Comparison of ENCODE assay signal across 11 cellular contexts in the genomic region with DNA sequence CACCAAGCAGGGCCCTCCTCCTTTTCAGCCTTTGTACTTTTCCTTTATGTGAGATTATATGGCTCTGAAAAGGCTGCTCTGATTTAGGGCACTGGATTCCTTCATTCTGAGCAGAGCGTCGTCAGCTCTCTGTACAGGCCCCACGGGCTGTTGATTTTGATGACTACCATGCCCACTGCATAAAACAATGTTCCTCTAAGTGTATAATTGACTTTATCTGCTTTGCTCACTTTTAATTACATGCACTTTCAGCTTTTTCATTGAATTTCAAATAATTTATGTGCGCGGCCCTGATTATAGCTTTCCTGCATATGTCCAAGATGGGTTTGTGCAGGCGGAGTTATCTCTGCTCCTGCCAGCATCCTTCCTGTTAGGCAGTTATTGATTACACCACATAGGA. TPM values are rescaled to one million over a fixed set of nuclear protein-coding genes. Genes with fewer than 3 reads are reported as not detected.
DNase-seq lines count a peak whose midpoint lies in the region; ATAC-seq and TF ChIP-seq lines count a peak whose summit lies in the region.
"Had no signal": no experiment of that assay in that cellular context is flagged by ENCODE, and none has a peak within 500 bp of the region (broad histone marks: within the 10 kb centered on the region; RNA-seq: fewer than 3 reads in every experiment).

No MANE protein-coding gene starts in this region.

- no TSS peak for BruUV-seq in mammary epithelial cell (replicated peaks; lab: Mats Ljungman, UMichigan)

- WGBS in SK-N-SH (ENCODE audit: low lambda C conversion rate) = 77% methylated on average over 6 of the region's 6 CpGs
- 93% methylated on average over 6 of the region's 6 CpGs for WGBS in mammary epithelial cell (ENCODE audit: low coverage, missing lambda C conversion rate)

- no peak for ATAC-seq in left ventricle myocardium superior
- ATAC-seq: GM23338 had no signal

- TF ChIP-seq CTCF in SK-N-SH (IDR thresholded peaks at IDR 0.05) = no peak
- no peak for TF ChIP-seq CTCF in neural cell (IDR thresholded peaks at IDR 0.05; ENCODE audit: poor library complexity, severe bottlenecking)
- no peak for TF ChIP-seq CTCF in mammary epithelial cell (conservative IDR thresholded peaks at IDR 0.05 in 1 of 2, IDR thresholded peaks at IDR 0.05 in 1 of 2; ENCODE audit: extremely low read depth in 1 of 2, insufficient read depth in 1 of 2, low read depth in 1 of 2, low read length in 2 of 2)

- intact Hi-C loops in mammary epithelial cell (cut with micrococcal nuclease) (no loop called here), left ventricle myocardium superior (cut with micrococcal nuclease) (loop anchor here (5.0 kb wide), 1 partner anchor 455 kb away; no protein-coding TSS in a partner anchor)

- H3K9ac ChIP-seq in SK-N-SH = no peak overlapping the region
- H3K9ac ChIP-seq in neural cell (ENCODE audit: low read length) = peak overlapping the region; percentile 7
- H3K9ac ChIP-seq in mammary epithelial cell (ENCODE audit: insufficient read depth, low read length) = no peak overlapping the region

- H3F3A ChIP-seq in SK-N-SH (replicated peaks; ENCODE audit: insufficient read depth) (peaks cover 5% of the 10 kb centered on the region), neural cell (ENCODE audit: insufficient read depth, low read length, poor library complexity, severe bottlenecking) (peaks cover 7% of the 10 kb centered on the region)

- H2AFZ ChIP-seq in SK-N-SH (ENCODE audit: low read depth) = no peak overlapping the region
- peak overlapping the region; percentile 10 for H2AFZ ChIP-seq in neural cell (ENCODE audit: low read depth, low read length)
- H2AFZ ChIP-seq in mammary epithelial cell (ENCODE audit: low read depth, low read length) = no peak overlapping the region
- H2AFZ ChIP-seq: GM23338 had no signal

- TF ChIP-seq EP300 in SK-N-SH (IDR thresholded peaks at IDR 0.05; ENCODE audit: borderline replicate concordance in 1 of 2, low read depth in 1 of 2, low read length in 1 of 2) = peak in 1 of 2 experiments; percentile 88; a peak in 1 of 4 replicates
- no peak for TF ChIP-seq EP300 in neural cell (conservative IDR thresholded peaks at IDR 0.05; ENCODE audit: poor library complexity, severe bottlenecking)

- H3K27ac ChIP-seq in SK-N-SH (ENCODE audit: low read depth in 2 of 2, low read length in 1 of 2) (no peak overlapping the region), neural cell (ENCODE audit: low read length) (peak overlapping the region; percentile 69), mammary epithelial cell (ENCODE audit: insufficient read depth, low read depth, low read length) (no peak overlapping the region)
- H3K27ac ChIP-seq: C4-2B had no signal

- POLR2A ChIA-PET in SK-N-SH (lab: Yijun Ruan, JAX) = interaction anchor here (0.8 kb wide), 1 partner anchor 416 kb away, joined by 3 read pairs; no protein-coding TSS in a partner anchor

- DNase-seq in NCI-H69 (lab: John Stamatoyannopoulos, UW) = peak; percentile 7
- DNase-seq in SK-N-SH = peak; percentile 68
- DNase-seq in NCI-H1092 (lab: John Stamatoyannopoulos, UW) = no peak
- no peak for DNase-seq in mammary epithelial cell
- no peak for DNase-seq in left ventricle myocardium superior
- DNase-seq: Caco-2; CD4-positive, alpha-beta T cell; HCEC 1CT had no signal

- no peaks in the 10 kb centered on the region for H4K20me1 ChIP-seq in SK-N-SH (ENCODE audit: insufficient read depth)
- no peaks in the 10 kb centered on the region for H4K20me1 ChIP-seq in neural cell (ENCODE audit: insufficient read depth)
- no peaks in the 10 kb centered on the region for H4K20me1 ChIP-seq in mammary epithelial cell (ENCODE audit: insufficient read depth, low read length)

- H3K36me3 ChIP-seq in SK-N-SH (replicated peaks in 1 of 2; ENCODE audit: control insufficient read depth in 1 of 2, insufficient read depth in 2 of 2, low read length in 1 of 2) (no peaks in the 10 kb centered on the region), neural cell (ENCODE audit: insufficient read depth, low read length) (no peaks in the 10 kb centered on the region), mammary epithelial cell (ENCODE audit: insufficient read depth, low read length) (no peaks in the 10 kb centered on the region)

- H3K4me1 ChIP-seq in SK-N-SH (ENCODE audit: control insufficient read depth in 1 of 2, insufficient read depth in 2 of 2, low read depth in 1 of 2, low read length in 1 of 2) (peaks cover 0 to 20% of the 10 kb centered on the region in 2 experiments; a peak in 2 of 4 replicates), mammary epithelial cell (ENCODE audit: insufficient read depth, low read length) (peaks cover 9% of the 10 kb centered on the region)

- H3K4me3 ChIP-seq in SK-N-SH (ENCODE audit: low read depth in 2 of 2, low read length in 1 of 2) (no peak overlapping the region), neural cell (ENCODE audit: low read length) (peak overlapping the region; percentile 12), mammary epithelial cell (replicated peaks in 1 of 3; ENCODE audit: insufficient read depth in 1 of 3, low read depth in 2 of 3, low read length in 3 of 3) (no peak overlapping the region)
- H3K4me3 ChIP-seq: GM23338 had no signal

- H3K9me2 ChIP-seq in SK-N-SH (no peaks in the 10 kb centered on the region), neural cell (ENCODE audit: insufficient read depth, low read length) (no peaks in the 10 kb centered on the region)

- H3K9me3 ChIP-seq in SK-N-SH (no peaks in the 10 kb centered on the region), neural cell (ENCODE audit: low read length) (no peaks in the 10 kb centered on the region), mammary epithelial cell (replicated peaks; ENCODE audit: insufficient read depth, low read length) (no peaks in the 10 kb centered on the region)
- H3K9me3 ChIP-seq: Caco-2 had no signal

- CTCF ChIA-PET in SK-N-SH (lab: Yijun Ruan, JAX) = interaction anchor here (0.7 to 7.9 kb wide), 7 partner anchors 11 to 461 kb away, joined by 3 to 54 read pairs (median 3); no protein-coding TSS in a partner anchor
- CTCF ChIA-PET in mammary epithelial cell (lab: Charles Lee; ENCODE audit: low non-redundant PET) = no interaction called here

- dilution Hi-C loops in mammary epithelial cell (cut with HindIII; ENCODE audit: low sequenced_read_pairs) = loop anchor here (25.0 kb wide), 1 partner anchor 435 kb away; no protein-coding TSS in a partner anchor

- in situ Hi-C loops in mammary epithelial cell (cut with MboI; ENCODE audit: low sequenced_read_pairs in 2 of 2) = loop anchor here in 1 of 2 donors (10.0 kb wide), 2 partner anchors 197 to 457 kb away; a partner anchor contains a TSS

- TF ChIP-seq RAD21 in SK-N-SH (IDR thresholded peaks at IDR 0.05; ENCODE audit: low read length) (no peak), neural cell (conservative IDR thresholded peaks at IDR 0.05) (no peak)

- H3K79me2 ChIP-seq in SK-N-SH (ENCODE audit: insufficient read depth) (peaks cover 6% of the 10 kb centered on the region), neural cell (replicated peaks; ENCODE audit: insufficient read depth, low read length) (peaks cover 4% of the 10 kb centered on the region), mammary epithelial cell (ENCODE audit: insufficient read depth, low read length) (peaks cover 6% of the 10 kb centered on the region)

- H3K4me2 ChIP-seq in SK-N-SH (no peak overlapping the region), neural cell (ENCODE audit: low read length) (peak overlapping the region; percentile 41), mammary epithelial cell (ENCODE audit: insufficient read depth, low read depth, low read length) (no peak overlapping the region)
- H3K4me2 ChIP-seq: GM23338 had no signal

- H3K27me3 ChIP-seq in SK-N-SH (ENCODE audit: insufficient read depth) (no peaks in the 10 kb centered on the region), neural cell (ENCODE audit: insufficient read depth, low read depth, low read length) (no peaks in the 10 kb centered on the region), mammary epithelial cell (ENCODE audit: insufficient read depth, low read length) (no peaks in the 10 kb centered on the region)

TF ChIP-seq in neural cell, 6 proteins besides CTCF, POLR2A, EP300 and RAD21:
- TF ChIP-seq MXI1 (conservative IDR thresholded peaks at IDR 0.05; ENCODE audit: poor library complexity, severe bottlenecking) (no peak), POLR2AphosphoS5 (IDR thresholded peaks at IDR 0.05) (no peak), TAF1 (IDR thresholded peaks at IDR 0.05; ENCODE audit: low read depth) (no peak)
TF ChIP-seq in neural cell: peak in this region for 0.

RNA-seq across cellular contexts. Expression of a gene that starts 4.4 kb away (rescaled TPM):
- polyA plus RNA-seq in SK-N-SH (2012; rRNA removed) = 75.7 and 90.3 TPM in 2 replicates
- polyA plus RNA-seq in SK-N-SH (2012; cell fraction: cytosol; rRNA removed) = 107 and 114 TPM in 2 replicates
- polyA plus RNA-seq in SK-N-SH (2012; cell fraction: nucleus; rRNA removed) = 55.0 and 70.8 TPM in 2 replicates
- polyA plus RNA-seq in neural cell = 139 and 150 TPM in 2 replicates
- polyA minus RNA-seq in neural cell = 102 and 105 TPM in 2 replicates
- 10 to 100 TPM; 70.7 to 85.9 TPM for total RNA-seq in mammary epithelial cell
- 75.2 TPM for polyA plus RNA-seq in mammary epithelial cell
- polyA minus RNA-seq in mammary epithelial cell = 28.0 TPM
- total RNA-seq in left ventricle myocardium superior = 70.7 TPM

Comparison
In these comparisons a context has a peak if more than half of its experiments do, and no peak if none do; other contexts are left out.
1. DNase-seq: peak in NCI-H69 (single experiment) and SK-N-SH (single experiment); none in NCI-H1092 (single experiment), mammary epithelial cell (single experiment) and left ventricle myocardium superior (single experiment).